In the genomic region with DNA sequence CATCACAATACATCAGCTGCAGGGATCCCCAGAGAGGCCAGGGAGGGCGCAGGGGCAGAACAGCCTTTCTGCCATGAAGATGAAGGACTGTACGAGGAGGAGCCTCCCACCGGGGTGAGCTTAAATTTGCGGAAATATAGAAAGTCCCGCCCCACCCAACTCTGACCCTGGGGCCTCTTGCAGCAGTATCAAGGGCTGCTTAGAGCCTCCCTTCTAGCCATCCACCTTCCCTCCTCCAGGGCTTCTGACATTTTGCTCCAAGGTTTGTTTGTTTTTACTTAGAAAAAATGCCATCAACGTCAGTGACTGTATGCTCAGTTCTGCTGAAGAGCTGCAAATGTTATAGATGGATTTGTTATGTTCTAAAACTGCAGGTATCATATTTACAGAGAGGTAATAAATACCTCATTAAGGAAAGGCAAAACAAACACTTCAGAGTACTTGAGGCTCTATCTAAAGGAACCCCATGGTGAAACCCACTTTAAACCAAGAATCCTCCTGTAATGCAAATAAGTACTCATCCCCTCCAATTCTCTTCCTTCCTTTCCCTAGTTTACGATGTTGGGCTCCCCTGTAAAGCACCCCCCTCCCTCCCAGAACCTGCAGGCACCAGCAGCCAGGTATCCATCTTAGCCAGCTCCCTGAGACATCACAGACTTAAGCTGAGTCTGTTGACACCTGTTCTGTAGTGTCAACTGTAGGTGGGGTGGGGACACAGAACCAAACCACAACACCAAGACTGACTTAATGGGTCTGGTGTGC, we compare ENCODE assay signal across 8 cellular contexts. TPM values are rescaled to one million over a fixed set of nuclear protein-coding genes. Genes with fewer than 3 reads are reported as not detected.
DNase-seq lines count a peak whose midpoint lies in the region; ATAC-seq and TF ChIP-seq lines count a peak whose summit lies in the region.

No MANE protein-coding gene starts in this region.

- H3K4me3 ChIP-seq in mucosa of descending colon (no peak overlapping the region), smooth muscle cell (no peak overlapping the region)

- peaks cover 63% of the 10 kb centered on the region for H3K36me3 Mint-ChIP-seq in activated CD4-positive, alpha-beta T cell treated with anti-CD3 and anti-CD28 coated beads for 36 hours (ENCODE audit: low read depth)
- H3K36me3 Mint-ChIP-seq in activated CD8-positive, alpha-beta T cell treated with anti-CD3 and anti-CD28 coated beads for 36 hours (ENCODE audit: low read depth), result peaks cover 91% of the 10 kb centered on the region

- H3F3A ChIP-seq in smooth muscle cell (ENCODE audit: low read depth), result no peaks in the 10 kb centered on the region

- no peaks in the 10 kb centered on the region for H3K9me3 Mint-ChIP-seq in activated CD4-positive, alpha-beta T cell treated with anti-CD3 and anti-CD28 coated beads for 36 hours (ENCODE audit: low read depth)
- peaks cover 2% of the 10 kb centered on the region for H3K9me3 Mint-ChIP-seq in activated CD8-positive, alpha-beta T cell treated with anti-CD3 and anti-CD28 coated beads for 36 hours

- POLR2A ChIA-PET in activated CD4-positive, alpha-beta T cell treated with anti-CD3 and anti-CD28 coated beads for 36 hours (lab: Charles Lee), result interaction anchor here (0.6 to 1.0 kb wide), 2 partner anchors 8 to 13 kb away, joined by 3 read pairs; no protein-coding TSS in a partner anchor
- POLR2A ChIA-PET in activated CD8-positive, alpha-beta T cell treated with anti-CD3 and anti-CD28 coated beads for 36 hours (lab: Charles Lee), result interaction anchor here (0.7 to 2.4 kb wide), 8 partner anchors 13 to 89 kb away, joined by 3 to 12 read pairs (median 4); partner anchors contain the start of gene RFTN1

- H3K27ac Mint-ChIP-seq in activated CD4-positive, alpha-beta T cell treated with anti-CD3 and anti-CD28 coated beads for 36 hours, result peak overlapping the region; percentile 91
- H3K27ac Mint-ChIP-seq in activated CD8-positive, alpha-beta T cell treated with anti-CD3 and anti-CD28 coated beads for 36 hours, result peak overlapping the region; percentile 89

- H3K27me3 ChIP-seq in smooth muscle cell (ENCODE audit: low read depth), result no peaks in the 10 kb centered on the region

- H3K79me2 ChIP-seq in smooth muscle cell (ENCODE audit: low read depth), result no peaks in the 10 kb centered on the region

- CTCF ChIA-PET in activated CD4-positive, alpha-beta T cell treated with anti-CD3 and anti-CD28 coated beads for 36 hours (lab: Charles Lee), result interaction anchor here (0.5 to 2.5 kb wide), 7 partner anchors 9 to 171 kb away, joined by 3 to 10 read pairs (median 3); no protein-coding TSS in a partner anchor
- CTCF ChIA-PET in activated CD8-positive, alpha-beta T cell treated with anti-CD3 and anti-CD28 coated beads for 36 hours (lab: Charles Lee), result interaction anchor here (1.1 to 2.6 kb wide), 9 partner anchors 13 to 216 kb away, joined by 3 to 7 read pairs (median 4); no protein-coding TSS in a partner anchor

- H3K9me3 ChIP-seq in mucosa of descending colon (no peaks in the 10 kb centered on the region), smooth muscle cell (replicated peaks; ENCODE audit: low read depth) (no peaks in the 10 kb centered on the region)

- peak overlapping the region; percentile 34 for H3K4me3 Mint-ChIP-seq in activated CD4-positive, alpha-beta T cell treated with anti-CD3 and anti-CD28 coated beads for 36 hours
- peak overlapping the region; percentile 17 for H3K4me3 Mint-ChIP-seq in activated CD8-positive, alpha-beta T cell treated with anti-CD3 and anti-CD28 coated beads for 36 hours

- H3K4me1 ChIP-seq in mucosa of descending colon (ENCODE audit: low read depth), result peaks cover 4% of the 10 kb centered on the region
- peaks cover 20% of the 10 kb centered on the region for H3K4me1 ChIP-seq in smooth muscle cell (ENCODE audit: low read depth)

- peak; percentile 72 for ATAC-seq in activated CD4-positive, alpha-beta T cell treated with anti-CD3 and anti-CD28 coated beads for 36 hours
- ATAC-seq in HG02571 (IDR thresholded peaks at IDR 0.05; ENCODE audit: unreplicated experiment) (peak; percentile 47), mucosa of descending colon (peak; percentile 70), GM21737 (IDR thresholded peaks at IDR 0.05; ENCODE audit: unreplicated experiment) (no peak)
- peak; percentile 90 for ATAC-seq in activated CD8-positive, alpha-beta T cell treated with anti-CD3 and anti-CD28 coated beads for 36 hours

- DNase-seq in activated CD4-positive, alpha-beta T cell treated with anti-CD3 and anti-CD28 coated beads for 36 hours, result peak; percentile 55
- no peak for DNase-seq in activated CD4-positive, alpha-beta T cell treated with anti-CD3 and anti-CD28 coated beads, Interleukin-2, amount 50 U/mL, for 4 hours
- DNase-seq in NCI-H128 (lab: John Stamatoyannopoulos, UW; ENCODE audit: unreplicated experiment) (peak; percentile 66), mucosa of descending colon (peak; percentile 28 to 58 (median 35)), smooth muscle cell (lab: John Stamatoyannopoulos, UW; ENCODE audit: unreplicated experiment) (no peak)
- peak; percentile 71 for DNase-seq in activated CD8-positive, alpha-beta T cell treated with anti-CD3 and anti-CD28 coated beads for 36 hours

- peaks cover 75% of the 10 kb centered on the region for H3K4me1 Mint-ChIP-seq in activated CD4-positive, alpha-beta T cell treated with anti-CD3 and anti-CD28 coated beads for 36 hours
- H3K4me1 Mint-ChIP-seq in activated CD8-positive, alpha-beta T cell treated with anti-CD3 and anti-CD28 coated beads for 36 hours (ENCODE audit: low read depth), result peaks cover 79% of the 10 kb centered on the region

- no peaks in the 10 kb centered on the region for H3K27me3 Mint-ChIP-seq in activated CD4-positive, alpha-beta T cell treated with anti-CD3 and anti-CD28 coated beads for 36 hours
- no peaks in the 10 kb centered on the region for H3K27me3 Mint-ChIP-seq in activated CD8-positive, alpha-beta T cell treated with anti-CD3 and anti-CD28 coated beads for 36 hours

- no peak overlapping the region for H3K4me2 ChIP-seq in smooth muscle cell

- H4K20me1 ChIP-seq in smooth muscle cell (ENCODE audit: low read depth), result no peaks in the 10 kb centered on the region

- WGBS in smooth muscle cell (ENCODE audit: low lambda C conversion rate), result 63% methylated on average over 7 of the region's 7 CpGs

- intact Hi-C loops in activated CD4-positive, alpha-beta T cell treated with anti-CD3 and anti-CD28 coated beads for 36 hours (cut with DNase I, micrococcal nuclease), result loop anchor here (1.0 to 2.0 kb wide), 2 partner anchors 28 kb away; no protein-coding TSS in a partner anchor
- intact Hi-C loops in activated CD8-positive, alpha-beta T cell treated with anti-CD3 and anti-CD28 coated beads for 36 hours (cut with micrococcal nuclease), result no loop called here
- intact Hi-C loops in mucosa of descending colon (cut with DNase I, micrococcal nuclease), result no loop called here

- no peak overlapping the region for H2AFZ ChIP-seq in smooth muscle cell (ENCODE audit: low read depth)

- H3K27ac ChIP-seq in smooth muscle cell (ENCODE audit: low read depth), result no peak overlapping the region

- no peaks in the 10 kb centered on the region for H3K36me3 ChIP-seq in mucosa of descending colon (ENCODE audit: low read depth)
- H3K36me3 ChIP-seq in smooth muscle cell (ENCODE audit: low read depth), result no peaks in the 10 kb centered on the region

- TF ChIP-seq CTCF in activated CD8-positive, alpha-beta T cell treated with anti-CD3 and anti-CD28 coated beads for 36 hours (IDR thresholded peaks at IDR 0.05), result no peak
- no peak for TF ChIP-seq CTCF in mucosa of descending colon (IDR thresholded peaks at IDR 0.05)
- no peak for TF ChIP-seq CTCF in smooth muscle cell (IDR thresholded peaks at IDR 0.05; ENCODE audit: borderline replicate concordance, insufficient read depth, poor library complexity, severe bottlenecking)

- H3K9ac ChIP-seq in smooth muscle cell (ENCODE audit: low read depth), result no peak overlapping the region

RNA-seq across cellular contexts. Expression of gene RFTN1, which starts 30.5 kb away (rescaled TPM):
- total RNA-seq in activated CD4-positive, alpha-beta T cell treated with anti-CD3 and anti-CD28 coated beads for 36 hours, result 100 to 1,000 TPM; 101 to 113 TPM
- 100 to 1,000 TPM; 113 to 125 TPM for total RNA-seq in activated CD8-positive, alpha-beta T cell treated with anti-CD3 and anti-CD28 coated beads for 36 hours
- total RNA-seq in mucosa of descending colon, result 10 to 100 TPM in 1 of 3 donors, 1 to 10 TPM in 2; 6.9 to 12.6 (median 9.7) TPM
- total RNA-seq in smooth muscle cell, result 35.6 and 37.7 TPM in 2 replicates
- polyA plus RNA-seq in smooth muscle cell, result 21.7 and 22.8 TPM in 2 replicates

Comparison
In these comparisons a context has a peak if more than half of its experiments do, and no peak if none do; other contexts are left out.
1. DNase-seq: peak in activated CD4-positive, alpha-beta T cell treated with anti-CD3 and anti-CD28 coated beads for 36 hours (single experiment), NCI-H128 (single experiment), activated CD8-positive, alpha-beta T cell treated with anti-CD3 and anti-CD28 coated beads for 36 hours (single experiment) and mucosa of descending colon (3 of 3); none in activated CD4-positive, alpha-beta T cell treated with anti-CD3 and anti-CD28 coated beads, Interleukin-2, amount 50 U/mL, for 4 hours (0 of 2) and smooth muscle cell (single experiment).
2. intact Hi-C loops: an anchor here in activated CD4-positive, alpha-beta T cell treated with anti-CD3 and anti-CD28 coated beads for 36 hours (1.0 to 2.0 kb wide); none called in activated CD8-positive, alpha-beta T cell treated with anti-CD3 and anti-CD28 coated beads for 36 hours and mucosa of descending colon.